21 cellular contexts compared by ENCODE assay signal in the genomic region with DNA sequence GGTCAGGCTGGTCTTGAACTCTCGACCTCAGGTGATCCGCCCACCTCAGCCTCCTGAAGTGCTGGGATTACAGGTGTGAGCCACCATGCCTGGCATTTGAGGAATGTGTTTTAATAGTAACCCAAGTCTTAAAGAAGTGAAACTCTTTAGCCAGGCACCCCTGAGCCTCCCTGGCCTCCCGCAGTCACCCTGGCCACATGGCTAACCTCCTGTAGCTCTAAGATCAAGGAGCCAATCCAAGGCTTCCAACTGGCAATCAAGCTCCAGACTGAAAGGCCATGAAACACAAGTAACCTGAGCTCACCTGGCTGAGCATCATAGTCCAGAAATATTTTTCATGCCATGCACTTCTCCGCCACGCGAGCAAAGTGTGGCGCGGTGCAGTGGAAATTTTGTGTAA.
"Had no signal": no experiment of that assay in that cellular context is flagged by ENCODE, and none has a peak within 500 bp of the region (broad histone marks: within the 10 kb centered on the region; RNA-seq: fewer than 3 reads in every experiment).

No MANE protein-coding gene starts in this region.

- ATAC-seq: PC-3 had no signal

- DNase-seq: Karpas-422, KG1, MM.1S, NCI-H1092 treated with DMSO at 0.1 percent for 48 hours, NCI-H1436, NCI-H187, NCI-H2029, NCI-H2081 treated with DMSO at 0.1 percent for 48 hours, NCI-H2171, NCI-H226, NCI-H446, NCI-H510A, NCI-H524 treated with DMSO at 0.1 percent for 48 hours, NCI-H69, NCI-H774, PC-3, Peyer's patch, Right ventricle myocardium superior, SIG-M5 had no signal

- H3K36me3 ChIP-seq: Peyer's patch, SJSA1 had no signal

- H3K4me3 ChIP-seq: Peyer's patch, SJSA1, SK-N-MC had no signal

- H3K27ac ChIP-seq: Peyer's patch, SJSA1, SK-N-MC had no signal

- H3K9me3 ChIP-seq: Peyer's patch, SJSA1 had no signal

- H3K4me1 ChIP-seq: Peyer's patch, SJSA1 had no signal

- H3K27me3 ChIP-seq: Peyer's patch, SJSA1 had no signal
